ENCODE assay signal across 1 cellular context in the genomic region with DNA sequence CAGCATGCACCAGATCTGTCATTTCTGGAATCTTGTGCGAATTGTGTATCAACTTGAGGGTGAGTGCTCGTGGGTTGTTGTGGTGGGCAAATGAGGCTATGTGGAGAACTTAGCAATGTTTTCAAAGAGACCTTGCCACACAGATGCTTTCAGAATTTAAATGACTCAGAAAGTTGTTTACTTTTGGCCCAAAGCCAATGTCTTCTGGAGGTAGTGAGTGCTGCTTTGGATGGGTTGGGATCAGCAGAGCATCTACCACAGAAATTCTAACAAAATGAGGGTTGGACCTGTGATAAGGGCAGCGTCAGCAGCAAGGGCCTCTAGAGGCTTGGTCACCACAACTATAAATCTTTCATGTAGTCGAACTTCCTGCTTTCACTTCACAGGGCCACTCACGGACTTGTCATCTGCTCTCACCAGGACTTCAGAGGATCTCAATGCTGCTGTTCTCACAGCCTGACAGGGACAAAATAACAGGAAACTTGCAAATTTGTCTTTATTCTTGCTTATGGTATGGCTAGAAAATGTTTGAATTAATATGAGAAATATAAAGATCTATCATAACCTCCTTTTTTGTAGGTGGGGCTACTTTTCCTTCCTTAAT.
TF ChIP-seq lines count a peak whose summit lies in the region.

No MANE protein-coding gene starts in this region.

TF ChIP-seq in GM23338, 12 proteins besides CTCF, POLR2A, EP300 and RAD21 (continued from another document):
- TF ChIP-seq EZH2 (IDR thresholded peaks at IDR 0.05; ENCODE audit: low read depth, unreplicated experiment) (no peak), JUNB (IDR thresholded peaks at IDR 0.05; ENCODE audit: unreplicated experiment) (no peak), ZNF114 (CRISPR knock-in tag; IDR thresholded peaks at IDR 0.05) (no peak), POLR2AphosphoS5 (IDR thresholded peaks at IDR 0.05; ENCODE audit: low read depth) (no peak), NANOG (IDR thresholded peaks at IDR 0.05; ENCODE audit: borderline replicate concordance) (no peak)
- TF ChIP-seq, protein P1, sequence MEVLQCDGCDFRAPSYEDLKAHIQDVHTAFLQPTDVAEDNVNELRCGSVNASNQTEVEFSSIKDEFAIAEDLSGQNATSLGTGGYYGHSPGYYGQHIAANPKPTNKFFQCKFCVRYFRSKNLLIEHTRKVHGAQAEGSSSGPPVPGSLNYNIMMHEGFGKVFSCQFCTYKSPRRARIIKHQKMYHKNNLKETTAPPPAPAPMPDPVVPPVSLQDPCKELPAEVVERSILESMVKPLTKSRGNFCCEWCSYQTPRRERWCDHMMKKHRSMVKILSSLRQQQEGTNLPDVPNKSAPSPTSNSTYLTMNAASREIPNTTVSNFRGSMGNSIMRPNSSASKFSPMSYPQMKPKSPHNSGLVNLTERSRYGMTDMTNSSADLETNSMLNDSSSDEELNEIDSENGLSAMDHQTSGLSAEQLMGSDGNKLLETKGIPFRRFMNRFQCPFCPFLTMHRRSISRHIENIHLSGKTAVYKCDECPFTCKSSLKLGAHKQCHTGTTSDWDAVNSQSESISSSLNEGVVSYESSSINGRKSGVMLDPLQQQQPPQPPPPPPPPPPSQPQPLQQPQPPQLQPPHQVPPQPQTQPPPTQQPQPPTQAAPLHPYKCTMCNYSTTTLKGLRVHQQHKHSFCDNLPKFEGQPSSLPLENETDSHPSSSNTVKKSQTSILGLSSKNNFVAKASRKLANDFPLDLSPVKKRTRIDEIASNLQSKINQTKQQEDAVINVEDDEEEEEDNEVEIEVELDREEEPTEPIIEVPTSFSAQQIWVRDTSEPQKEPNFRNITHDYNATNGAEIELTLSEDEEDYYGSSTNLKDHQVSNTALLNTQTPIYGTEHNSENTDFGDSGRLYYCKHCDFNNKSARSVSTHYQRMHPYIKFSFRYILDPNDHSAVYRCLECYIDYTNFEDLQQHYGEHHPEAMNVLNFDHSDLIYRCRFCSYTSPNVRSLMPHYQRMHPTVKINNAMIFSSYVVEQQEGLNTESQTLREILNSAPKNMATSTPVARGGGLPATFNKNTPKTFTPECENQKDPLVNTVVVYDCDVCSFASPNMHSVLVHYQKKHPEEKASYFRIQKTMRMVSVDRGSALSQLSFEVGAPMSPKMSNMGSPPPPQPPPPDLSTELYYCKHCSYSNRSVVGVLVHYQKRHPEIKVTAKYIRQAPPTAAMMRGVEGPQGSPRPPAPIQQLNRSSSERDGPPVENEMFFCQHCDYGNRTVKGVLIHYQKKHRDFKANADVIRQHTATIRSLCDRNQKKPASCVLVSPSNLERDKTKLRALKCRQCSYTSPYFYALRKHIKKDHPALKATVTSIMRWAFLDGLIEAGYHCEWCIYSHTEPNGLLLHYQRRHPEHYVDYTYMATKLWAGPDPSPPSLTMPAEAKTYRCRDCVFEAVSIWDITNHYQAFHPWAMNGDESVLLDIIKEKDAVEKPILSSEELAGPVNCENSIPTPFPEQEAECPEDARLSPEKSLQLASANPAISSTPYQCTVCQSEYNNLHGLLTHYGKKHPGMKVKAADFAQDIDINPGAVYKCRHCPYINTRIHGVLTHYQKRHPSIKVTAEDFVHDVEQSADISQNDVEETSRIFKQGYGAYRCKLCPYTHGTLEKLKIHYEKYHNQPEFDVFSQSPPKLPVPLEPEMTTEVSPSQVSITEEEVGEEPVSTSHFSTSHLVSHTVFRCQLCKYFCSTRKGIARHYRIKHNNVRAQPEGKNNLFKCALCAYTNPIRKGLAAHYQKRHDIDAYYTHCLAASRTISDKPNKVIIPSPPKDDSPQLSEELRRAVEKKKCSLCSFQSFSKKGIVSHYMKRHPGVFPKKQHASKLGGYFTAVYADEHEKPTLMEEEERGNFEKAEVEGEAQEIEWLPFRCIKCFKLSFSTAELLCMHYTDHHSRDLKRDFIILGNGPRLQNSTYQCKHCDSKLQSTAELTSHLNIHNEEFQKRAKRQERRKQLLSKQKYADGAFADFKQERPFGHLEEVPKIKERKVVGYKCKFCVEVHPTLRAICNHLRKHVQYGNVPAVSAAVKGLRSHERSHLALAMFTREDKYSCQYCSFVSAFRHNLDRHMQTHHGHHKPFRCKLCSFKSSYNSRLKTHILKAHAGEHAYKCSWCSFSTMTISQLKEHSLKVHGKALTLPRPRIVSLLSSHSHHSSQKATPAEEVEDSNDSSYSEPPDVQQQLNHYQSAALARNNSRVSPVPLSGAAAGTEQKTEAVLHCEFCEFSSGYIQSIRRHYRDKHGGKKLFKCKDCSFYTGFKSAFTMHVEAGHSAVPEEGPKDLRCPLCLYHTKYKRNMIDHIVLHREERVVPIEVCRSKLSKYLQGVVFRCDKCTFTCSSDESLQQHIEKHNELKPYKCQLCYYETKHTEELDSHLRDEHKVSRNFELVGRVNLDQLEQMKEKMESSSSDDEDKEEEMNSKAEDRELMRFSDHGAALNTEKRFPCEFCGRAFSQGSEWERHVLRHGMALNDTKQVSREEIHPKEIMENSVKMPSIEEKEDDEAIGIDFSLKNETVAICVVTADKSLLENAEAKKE (CRISPR knock-in tag; IDR thresholded peaks at IDR 0.05), result no peak
